In genomic region chr11:133269272-133269671, GRCh38 we compare ENCODE assay signal across 10 cellular contexts.
DNase-seq lines count a peak whose midpoint lies in the region; ATAC-seq and FAIRE-seq lines count a peak whose summit lies in the region.
"Had no signal": no experiment of that assay in that cellular context is flagged by ENCODE, and none has a peak within 500 bp of the region (broad histone marks: within the 10 kb centered on the region; RNA-seq: fewer than 3 reads in every experiment).

No MANE protein-coding gene starts in this region.

- peak; percentile 33 for DNase-seq in activated T-helper 1 cell treated with anti-CD3 and anti-CD28 coated beads, Interleukin-12 subunit alpha, Interleukin-12 subunit beta, Interleukin-2, Interleukin-4 antibody, amounts not matched to agents 30 ng/mL and 10 ng/mL and 1 ng/mL, durations not matched to agents 14 hours and 24 hours and 36 hours (ENCODE audit: low spot score)
- DNase-seq in sciatic nerve (ENCODE audit: low spot score) (no peak), RCC 7860 (ENCODE audit: low spot score) (no peak)
- no peak for DNase-seq in activated CD4-positive, alpha-beta T cell treated with anti-CD3 and anti-CD28 coated beads for 48 hours
- DNase-seq: activated B cell treated with CpG ODN at 0.5 μM for 24 hours, dermis blood vessel endothelial cell had no signal

- peaks cover 19% of the 10 kb centered on the region for H3K9me3 Mint-ChIP-seq in activated T-helper 1 cell treated with anti-CD3 and anti-CD28 coated beads, Interleukin-12 subunit alpha, Interleukin-12 subunit beta, Interleukin-2, Interleukin-4 antibody, amounts not matched to agents 30 ng/mL and 10 ng/mL and 1 ng/mL, durations not matched to agents 14 hours and 24 hours and 36 hours
- H3K9me3 Mint-ChIP-seq: activated B cell treated with CpG ODN at 0.5 μM for 24 hours; activated naive CD4-positive, alpha-beta T cell treated with anti-CD3 and anti-CD28 coated beads, Interleukin-2, amount 50 U/mL, for 24 hours had no signal

- H3K27ac Mint-ChIP-seq in activated T-helper 1 cell treated with anti-CD3 and anti-CD28 coated beads, Interleukin-12 subunit alpha, Interleukin-12 subunit beta, Interleukin-2, Interleukin-4 antibody, amounts not matched to agents 30 ng/mL and 10 ng/mL and 1 ng/mL, durations not matched to agents 14 hours and 24 hours and 36 hours: peak overlapping the region; percentile 47
- H3K27ac Mint-ChIP-seq: activated B cell treated with CpG ODN at 0.5 μM for 24 hours; activated naive CD4-positive, alpha-beta T cell treated with anti-CD3 and anti-CD28 coated beads, Interleukin-2, amount 50 U/mL, for 24 hours had no signal

- H3K4me3 Mint-ChIP-seq in activated T-helper 1 cell treated with anti-CD3 and anti-CD28 coated beads, Interleukin-12 subunit alpha, Interleukin-12 subunit beta, Interleukin-2, Interleukin-4 antibody, amounts not matched to agents 30 ng/mL and 10 ng/mL and 1 ng/mL, durations not matched to agents 14 hours and 24 hours and 36 hours: no peak overlapping the region
- H3K4me3 Mint-ChIP-seq: activated B cell treated with CpG ODN at 0.5 μM for 24 hours; activated naive CD4-positive, alpha-beta T cell treated with anti-CD3 and anti-CD28 coated beads, Interleukin-2, amount 50 U/mL, for 24 hours had no signal

- peak; percentile 99 for ATAC-seq in GM18870 (IDR thresholded peaks at IDR 0.05; ENCODE audit: unreplicated experiment)
- peak; percentile 96 for ATAC-seq in GM21390 (IDR thresholded peaks at IDR 0.05; ENCODE audit: unreplicated experiment)
- peak; percentile 94 for ATAC-seq in HG03039 (IDR thresholded peaks at IDR 0.05; ENCODE audit: unreplicated experiment)
- ATAC-seq in sciatic nerve: no peak

- peaks cover 50% of the 10 kb centered on the region for H3K4me1 Mint-ChIP-seq in activated T-helper 1 cell treated with anti-CD3 and anti-CD28 coated beads, Interleukin-12 subunit alpha, Interleukin-12 subunit beta, Interleukin-2, Interleukin-4 antibody, amounts not matched to agents 30 ng/mL and 10 ng/mL and 1 ng/mL, durations not matched to agents 14 hours and 24 hours and 36 hours (ENCODE audit: low read depth)
- H3K4me1 Mint-ChIP-seq: activated B cell treated with CpG ODN at 0.5 μM for 24 hours; activated naive CD4-positive, alpha-beta T cell treated with anti-CD3 and anti-CD28 coated beads, Interleukin-2, amount 50 U/mL, for 24 hours had no signal

- peaks cover 2% of the 10 kb centered on the region for H3K27me3 Mint-ChIP-seq in activated T-helper 1 cell treated with anti-CD3 and anti-CD28 coated beads, Interleukin-12 subunit alpha, Interleukin-12 subunit beta, Interleukin-2, Interleukin-4 antibody, amounts not matched to agents 30 ng/mL and 10 ng/mL and 1 ng/mL, durations not matched to agents 14 hours and 24 hours and 36 hours (ENCODE audit: insufficient read depth)
- H3K27me3 Mint-ChIP-seq: activated B cell treated with CpG ODN at 0.5 μM for 24 hours had no signal

- FAIRE-seq in RCC 7860 (lab: Jason Lieb, UNC): no peak

- intact Hi-C loops in activated T-helper 1 cell treated with anti-CD3 and anti-CD28 coated beads, Interleukin-12 subunit alpha, Interleukin-12 subunit beta, Interleukin-2, Interleukin-4 antibody, amounts not matched to agents 30 ng/mL and 10 ng/mL and 1 ng/mL, durations not matched to agents 14 hours and 24 hours and 36 hours (cut with micrococcal nuclease): loop anchor here (1.0 to 5.0 kb wide), 3 partner anchors 10 to 678 kb away; no protein-coding TSS in a partner anchor
- intact Hi-C loops in sciatic nerve (cut with DNase I): no loop called here

- H3K36me3 Mint-ChIP-seq in activated T-helper 1 cell treated with anti-CD3 and anti-CD28 coated beads, Interleukin-12 subunit alpha, Interleukin-12 subunit beta, Interleukin-2, Interleukin-4 antibody, amounts not matched to agents 30 ng/mL and 10 ng/mL and 1 ng/mL, durations not matched to agents 14 hours and 24 hours and 36 hours (ENCODE audit: low read depth): peaks cover 3% of the 10 kb centered on the region
- H3K36me3 Mint-ChIP-seq: activated naive CD4-positive, alpha-beta T cell treated with anti-CD3 and anti-CD28 coated beads, Interleukin-2, amount 50 U/mL, for 24 hours had no signal
